1 cellular context compared by ENCODE assay signal in genomic region chr1:150545486-150546032, GRCh38.
TF ChIP-seq lines count a peak whose summit lies in the region.

No MANE protein-coding gene starts in this region.

TF ChIP-seq in IMR-90, 13 proteins besides CTCF, POLR2A, EP300 and RAD21:
- TF ChIP-seq SMC3 (IDR thresholded peaks at IDR 0.05; ENCODE audit: low read depth, low read length): no peak
TF ChIP-seq in IMR-90: peak in this region for 0.
